7 cellular contexts compared by ENCODE assay signal in the genomic region with DNA sequence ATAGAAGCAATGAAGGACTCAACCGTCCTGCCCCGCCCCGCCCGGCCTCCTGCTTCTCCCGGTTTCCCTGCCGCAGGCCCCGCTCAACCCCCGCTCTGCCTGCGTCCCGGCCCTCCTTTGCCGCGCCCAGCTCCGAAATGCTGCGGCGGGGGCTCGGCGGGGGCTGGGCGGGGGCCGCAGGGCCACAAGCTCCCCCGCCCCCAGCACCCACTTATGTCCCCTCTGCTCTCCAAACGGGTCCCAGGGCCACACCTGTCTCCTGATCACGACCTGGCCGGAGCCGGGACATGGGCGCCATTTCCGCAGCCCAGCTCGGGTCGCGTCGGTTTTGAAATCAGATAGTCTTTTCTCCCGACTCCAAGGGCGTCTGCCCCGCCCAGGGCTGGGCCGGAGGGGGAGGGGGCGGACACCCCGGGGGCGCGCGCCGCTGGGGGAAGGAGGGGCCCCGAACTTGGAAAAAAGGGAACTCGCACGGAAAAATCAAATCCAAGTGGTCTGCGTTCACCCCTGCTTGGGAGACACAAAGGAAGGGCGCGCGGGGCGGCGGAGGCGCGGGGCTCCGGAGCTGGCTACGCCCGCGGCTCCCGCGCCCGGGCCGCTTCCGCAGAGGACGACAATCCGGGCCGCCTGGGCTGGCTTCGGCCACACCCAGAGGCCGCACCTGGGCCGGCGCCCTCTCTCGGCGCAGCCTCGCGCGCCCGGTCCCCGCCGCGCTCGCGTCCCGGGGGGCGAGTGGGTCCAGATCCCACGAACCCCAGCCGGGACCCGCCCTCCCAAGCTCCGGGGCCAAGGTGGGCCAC.
DNase-seq lines count a peak whose midpoint lies in the region; ATAC-seq and TF ChIP-seq lines count a peak whose summit lies in the region.

No MANE protein-coding gene starts in this region.

- ATAC-seq in HG02885 (IDR thresholded peaks at IDR 0.05; ENCODE audit: poor library complexity, unreplicated experiment): peak; percentile 71
- ATAC-seq in effector memory CD8-positive, alpha-beta T cell (replicated peaks): peak; percentile 66

- POLR2A ChIA-PET in activated CD4-positive, alpha-beta memory T cell treated with anti-CD3 and anti-CD28 coated beads for 36 hours (lab: Charles Lee): interaction anchor here (0.6 to 3.0 kb wide), 9 partner anchors 11 to 84 kb away, joined by 3 to 23 read pairs (median 3); a partner anchor contains a TSS

- peaks cover 3% of the 10 kb centered on the region for H3K4me1 ChIP-seq in mesendoderm (ENCODE audit: control insufficient read depth, low read depth, low read length)

- H3K27ac ChIP-seq in mesendoderm (ENCODE audit: low read depth, low read length): peak overlapping the region; percentile 98

- H3K23ac ChIP-seq in mesendoderm (ENCODE audit: low read length): peak overlapping the region; percentile 80

- peak overlapping the region; percentile 66 for H3K4me2 ChIP-seq in mesendoderm (ENCODE audit: low read length)

- peak overlapping the region; percentile 85 for H3K9ac ChIP-seq in mesendoderm (ENCODE audit: low read length)

- no peaks in the 10 kb centered on the region for H3K79me2 ChIP-seq in mesendoderm (ENCODE audit: control insufficient read depth, insufficient read depth, low read length)

- peak overlapping the region; percentile 66 for H2BK120ac ChIP-seq in mesendoderm (ENCODE audit: low read depth, low read length)

- peak overlapping the region; percentile 92 for H4K8ac ChIP-seq in mesendoderm (ENCODE audit: low read depth, low read length)

- H3K9me3 Mint-ChIP-seq in activated CD4-positive, alpha-beta memory T cell treated with anti-CD3 and anti-CD28 coated beads for 36 hours: no peaks in the 10 kb centered on the region
- no peaks in the 10 kb centered on the region for H3K9me3 Mint-ChIP-seq in effector memory CD8-positive, alpha-beta T cell

- H3K4me3 ChIP-seq in mesendoderm (ENCODE audit: low read length): peak overlapping the region; percentile 37

- WGBS in mesendoderm (ENCODE audit: extremely low coverage, insufficient coverage, low lambda C conversion rate): no CpG with 5 or more reads among the region's 84 CpGs

- no peaks in the 10 kb centered on the region for H3K36me3 ChIP-seq in mesendoderm (ENCODE audit: control insufficient read depth, insufficient read depth, low read length)

- H3K27ac Mint-ChIP-seq in activated CD4-positive, alpha-beta memory T cell treated with anti-CD3 and anti-CD28 coated beads for 36 hours: peak overlapping the region; percentile 95
- H3K27ac Mint-ChIP-seq in effector memory CD8-positive, alpha-beta T cell: peak overlapping the region; percentile 81 to 90

- 0 out of 2 replicates have a peak, but pooled peaks have one; percentile 30 for TF ChIP-seq CTCF in GM12874 (IDR thresholded peaks at IDR 0.05; ENCODE audit: insufficient read depth, low read depth, low read length)

- H3K4me1 Mint-ChIP-seq in activated CD4-positive, alpha-beta memory T cell treated with anti-CD3 and anti-CD28 coated beads for 36 hours (ENCODE audit: low read depth): peaks cover 14% of the 10 kb centered on the region
- peaks cover 9 to 16% of the 10 kb centered on the region in 2 donors for H3K4me1 Mint-ChIP-seq in effector memory CD8-positive, alpha-beta T cell (ENCODE audit: low read depth in 2 of 2)

- CTCF ChIA-PET in activated CD4-positive, alpha-beta memory T cell treated with anti-CD3 and anti-CD28 coated beads for 36 hours (lab: Charles Lee): interaction anchor here (1.0 to 2.2 kb wide), 2 partner anchors 70 to 99 kb away, joined by 3 to 18 read pairs; no protein-coding TSS in a partner anchor

- H3K4ac ChIP-seq in mesendoderm (ENCODE audit: low read depth, low read length): peak overlapping the region; percentile 95

- H3K4me3 Mint-ChIP-seq in activated CD4-positive, alpha-beta memory T cell treated with anti-CD3 and anti-CD28 coated beads for 36 hours: peak overlapping the region; percentile 96
- H3K4me3 Mint-ChIP-seq in effector memory CD8-positive, alpha-beta T cell: peak overlapping the region; percentile 87 to 89

- no peaks in the 10 kb centered on the region for H3K27me3 Mint-ChIP-seq in activated CD4-positive, alpha-beta memory T cell treated with anti-CD3 and anti-CD28 coated beads for 36 hours
- H3K27me3 Mint-ChIP-seq in effector memory CD8-positive, alpha-beta T cell: no peaks in the 10 kb centered on the region

- no peaks in the 10 kb centered on the region for H3K79me1 ChIP-seq in mesendoderm (ENCODE audit: low read length)

- no peak overlapping the region for H2BK5ac ChIP-seq in mesendoderm (ENCODE audit: low read length)

- no peak overlapping the region for H2BK15ac ChIP-seq in mesendoderm (replicated peaks; ENCODE audit: low read depth)

- DNase-seq in NCI-H345 treated with DMSO at 0.1 percent for 48 hours (lab: John Stamatoyannopoulos, UW; ENCODE audit: unreplicated experiment): peak; percentile 16
- peak; percentile 66 for DNase-seq in activated CD4-positive, alpha-beta memory T cell treated with anti-CD3 and anti-CD28 coated beads for 36 hours
- peak; percentile 22 to 38 (median 31) for DNase-seq in effector memory CD8-positive, alpha-beta T cell
- DNase-seq in mesendoderm: peak; percentile 73
- peak; percentile 14 for DNase-seq in stimulated activated CD8-positive, alpha-beta memory T cell treated with anti-CD3 and anti-CD28 coated beads, Interleukin-15, amount 100 ng/mL, for 24 hours (ENCODE audit: low read depth)

- intact Hi-C loops in activated CD4-positive, alpha-beta memory T cell treated with anti-CD3 and anti-CD28 coated beads for 36 hours (cut with micrococcal nuclease): loop anchor here (1.0 to 5.0 kb wide), 3 partner anchors 69 to 280 kb away; a partner anchor contains a TSS

- H3K56ac ChIP-seq in mesendoderm (ENCODE audit: low read length): peak overlapping the region; percentile 94

- peak overlapping the region; percentile 99 for H3K18ac ChIP-seq in mesendoderm (ENCODE audit: low read length)

- H3K36me3 Mint-ChIP-seq in activated CD4-positive, alpha-beta memory T cell treated with anti-CD3 and anti-CD28 coated beads for 36 hours: peaks cover 3% of the 10 kb centered on the region
- peaks cover under 1% of the 10 kb centered on the region for H3K36me3 Mint-ChIP-seq in effector memory CD8-positive, alpha-beta T cell (ENCODE audit: insufficient read depth)

- no peak overlapping the region for H4K5ac ChIP-seq in mesendoderm (ENCODE audit: low read length)

- no peaks in the 10 kb centered on the region for H3K27me3 ChIP-seq in mesendoderm (ENCODE audit: insufficient read depth, low read length, poor library complexity)

- no peak overlapping the region for H2AK5ac ChIP-seq in mesendoderm (ENCODE audit: low read length)

Comparison
In these comparisons a context has a peak if more than half of its experiments do, and no peak if none do; other contexts are left out.
1. Peak in every context shown above with its lines: DNase-seq, ATAC-seq, H3K4me3 ChIP-seq and H3K27ac ChIP-seq.
2. DNase-seq: peak in every context shown above with its lines; median percentile 73 in mesendoderm; 66 in activated CD4-positive, alpha-beta memory T cell treated with anti-CD3 and anti-CD28 coated beads for 36 hours; 31 in effector memory CD8-positive, alpha-beta T cell; 16 in NCI-H345 treated with DMSO at 0.1 percent for 48 hours; 14 in stimulated activated CD8-positive, alpha-beta memory T cell treated with anti-CD3 and anti-CD28 coated beads, Interleukin-15, amount 100 ng/mL, for 24 hours.